12 cellular contexts compared by ENCODE assay signal in the genomic region with DNA sequence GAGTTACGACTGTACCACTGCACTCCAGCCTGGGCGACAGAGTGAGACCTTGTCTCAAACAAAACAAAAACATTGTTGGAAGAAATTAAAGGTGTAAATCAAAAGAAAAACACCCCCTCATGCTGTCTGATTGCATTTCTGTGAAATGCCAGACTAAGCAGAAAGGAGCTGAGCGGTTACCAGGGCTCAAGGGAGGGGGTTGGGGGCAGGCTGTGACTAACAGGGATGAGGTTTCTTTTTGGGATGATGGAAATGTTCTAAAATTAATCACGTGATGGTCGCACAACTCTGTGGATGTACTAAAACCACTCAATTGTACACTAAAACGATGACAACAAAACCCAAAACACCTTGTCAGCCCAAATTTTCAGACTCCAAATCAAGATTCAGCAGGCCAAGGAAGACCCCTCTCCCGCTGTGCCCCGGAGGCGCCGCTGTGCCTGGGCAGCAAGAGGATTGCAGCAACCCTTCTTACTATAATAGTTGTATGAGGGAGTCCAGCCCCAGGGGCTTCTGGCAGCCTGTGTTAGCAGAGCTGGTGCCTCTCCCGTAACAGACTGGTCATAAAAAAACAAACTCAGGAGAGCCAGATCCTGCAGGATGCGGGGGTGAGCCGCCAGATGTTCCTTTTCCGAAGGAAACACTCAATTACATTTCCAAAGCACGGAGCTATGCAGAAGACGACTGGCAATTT. TPM values are rescaled to one million over a fixed set of nuclear protein-coding genes. Genes with fewer than 3 reads are reported as not detected.
DNase-seq lines count a peak whose midpoint lies in the region; ATAC-seq and TF ChIP-seq lines count a peak whose summit lies in the region.
"Had no signal": no experiment of that assay in that cellular context is flagged by ENCODE, and none has a peak within 500 bp of the region (broad histone marks: within the 10 kb centered on the region; RNA-seq: fewer than 3 reads in every experiment).

No MANE protein-coding gene starts in this region.

- peak; percentile 45 for ATAC-seq in Right ventricle myocardium superior (ENCODE audit: poor library complexity)
- no peak for ATAC-seq in GM21515 (IDR thresholded peaks at IDR 0.05; ENCODE audit: unreplicated experiment)
- no peak for ATAC-seq in right lobe of liver

- 55% methylated on average over 10 of the region's 16 CpGs for WGBS in right lobe of liver (ENCODE audit: insufficient coverage, low coverage, low lambda C conversion rate, missing lambda C conversion rate)
- no CpG with 5 or more reads among the region's 16 CpGs for WGBS in neuronal stem cell (ENCODE audit: extremely low coverage in 2 of 2, insufficient read length in 2 of 2, insufficient replicate concordance in 1 of 2), 2 donors

- no peak overlapping the region for H2AK5ac ChIP-seq in neuronal stem cell (ENCODE audit: low read depth, low read length)

- H3K79me1 ChIP-seq in neuronal stem cell (ENCODE audit: low read depth, low read length) = peaks cover 10% of the 10 kb centered on the region

- no peak overlapping the region for H2BK15ac ChIP-seq in neuronal stem cell (ENCODE audit: low read length)

- H3K4me3 ChIP-seq in rectal smooth muscle tissue (ENCODE audit: low read length) (no peak overlapping the region), right lobe of liver (no peak overlapping the region), neuronal stem cell (ENCODE audit: low read length in 2 of 2) (no peak overlapping the region)

- H3K4me2 ChIP-seq in neuronal stem cell (ENCODE audit: insufficient read depth, low read length, poor library complexity, severe bottlenecking) = no peak overlapping the region
- H3K4me2 ChIP-seq: KMS-11 had no signal

- no peak overlapping the region for H3K4ac ChIP-seq in neuronal stem cell (ENCODE audit: low read length)

- H2BK5ac ChIP-seq in neuronal stem cell (ENCODE audit: low read length) = no peak overlapping the region

- H3K4me1 ChIP-seq in rectal smooth muscle tissue (ENCODE audit: control insufficient read depth, insufficient read depth, low read length) (peaks cover 22% of the 10 kb centered on the region), right lobe of liver (peaks cover 0 to 28% (median 14%) of the 10 kb centered on the region in 4 donors), neuronal stem cell (ENCODE audit: control insufficient read depth in 2 of 2, insufficient read depth in 1 of 2, low read depth in 1 of 2, low read length in 2 of 2) (no peaks in the 10 kb centered on the region)

- H3K9me3 ChIP-seq in right lobe of liver = no peaks in the 10 kb centered on the region
- peaks cover 0 to 2% of the 10 kb centered on the region in 2 donors for H3K9me3 ChIP-seq in neuronal stem cell (replicated peaks in 1 of 2; ENCODE audit: control insufficient read depth in 2 of 2, insufficient read depth in 1 of 2, low read depth in 1 of 2, low read length in 2 of 2)

- intact Hi-C loops in Right ventricle myocardium superior (cut with DNase I) (no loop called here), right lobe of liver (cut with DNase I) (no loop called here)

- H3K36me3 ChIP-seq in rectal smooth muscle tissue (ENCODE audit: control insufficient read depth, insufficient read depth, low read length) = peaks cover 13% of the 10 kb centered on the region
- peaks cover 0 to 28% (median 4%) of the 10 kb centered on the region in 4 donors for H3K36me3 ChIP-seq in right lobe of liver
- peaks cover 26 to 98% of the 10 kb centered on the region in 2 donors for H3K36me3 ChIP-seq in neuronal stem cell (replicated peaks in 1 of 2; ENCODE audit: control insufficient read depth in 2 of 2, insufficient read depth in 2 of 2, low read length in 2 of 2)

- no peak overlapping the region for H3K14ac ChIP-seq in neuronal stem cell (ENCODE audit: low read length)

- H3K9ac ChIP-seq in rectal smooth muscle tissue (ENCODE audit: low read length) (no peak overlapping the region), neuronal stem cell (ENCODE audit: low read depth, low read length, poor library complexity) (no peak overlapping the region)
- H3K9ac ChIP-seq: KMS-11 had no signal

- no peak overlapping the region for H3K18ac ChIP-seq in neuronal stem cell (ENCODE audit: low read length)

- no peak overlapping the region for H4K91ac ChIP-seq in neuronal stem cell (ENCODE audit: low read depth, low read length, poor library complexity)

- H2BK12ac ChIP-seq in neuronal stem cell (ENCODE audit: low read length) = no peak overlapping the region

- no peaks in the 10 kb centered on the region for H3K27me3 ChIP-seq in rectal smooth muscle tissue (ENCODE audit: control insufficient read depth, insufficient read depth, low read length)
- H3K27me3 ChIP-seq in right lobe of liver = no peaks in the 10 kb centered on the region
- H3K27me3 ChIP-seq in neuronal stem cell (ENCODE audit: control insufficient read depth in 3 of 3, insufficient read depth in 3 of 3, low read depth in 1 of 3, low read length in 3 of 3) = no peaks in the 10 kb centered on the region

- H4K8ac ChIP-seq in neuronal stem cell (ENCODE audit: low read depth, low read length) = no peak overlapping the region

- TF ChIP-seq CTCF in right lobe of liver (IDR thresholded peaks at IDR 0.05) = no peak

- no peak overlapping the region for H3K23ac ChIP-seq in neuronal stem cell (ENCODE audit: low read depth, low read length, poor library complexity)

- TF ChIP-seq POLR2A in right lobe of liver (IDR thresholded peaks at IDR 0.05) = no peak

- no peak overlapping the region for H2BK120ac ChIP-seq in neuronal stem cell (ENCODE audit: low read depth, low read length)

- H2AFZ ChIP-seq in neuronal stem cell (ENCODE audit: low read length) = no peak overlapping the region

- H3K27ac ChIP-seq in rectal smooth muscle tissue (ENCODE audit: low read depth, low read length) (peak overlapping the region; percentile 66), right lobe of liver (no peak overlapping the region), neuronal stem cell (replicated peaks; ENCODE audit: low read length) (no peak overlapping the region)
- H3K27ac ChIP-seq: KMS-11 had no signal

- DNase-seq in DMS 273 treated with DMSO at 0.1 percent for 48 hours (lab: John Stamatoyannopoulos, UW) = peak; percentile 77
- DNase-seq in amniotic epithelial cell (ENCODE audit: low read depth) = peak; percentile 59
- no peak for DNase-seq in Right ventricle myocardium superior
- DNase-seq in right lobe of liver = no peak
- DNase-seq in neuronal stem cell (ENCODE audit: low spot score) = no peak
- DNase-seq in globus pallidus (ENCODE audit: low spot score) = no peak
- DNase-seq: DMS53; effector CD4-positive, alpha-beta T cell; NCI-H510A had no signal

RNA-seq across cellular contexts. Expression of a gene that starts 20.9 kb away (rescaled TPM):
- total RNA-seq in Right ventricle myocardium superior = 3.4 TPM
- 1 to 10 TPM; 1.1 to 7.9 (median 5.0) TPM for total RNA-seq in right lobe of liver
- polyA plus RNA-seq in neuronal stem cell (2013, experiment 1 of 2) = 3.0 TPM
- 3.0 TPM for polyA plus RNA-seq in neuronal stem cell (2013, experiment 2 of 2)

RNA-seq across cellular contexts. Expression of a gene that starts 30.3 kb away (rescaled TPM):
- total RNA-seq in Right ventricle myocardium superior (2.1 TPM), right lobe of liver (1 to 10 TPM; 1.7 to 3.9 (median 2.8) TPM)
- 2.7 TPM for polyA plus RNA-seq in neuronal stem cell (2013, experiment 1 of 2)
- polyA plus RNA-seq in neuronal stem cell (2013, experiment 2 of 2) = 2.4 TPM

RNA-seq across cellular contexts. Expression of a gene that starts 31.3 kb away (rescaled TPM):
- 606 TPM for total RNA-seq in Right ventricle myocardium superior
- 100 to 1,000 TPM; 108 to 161 (median 157) TPM for total RNA-seq in right lobe of liver
- polyA plus RNA-seq in neuronal stem cell (2013, experiment 1 of 2) = 244 TPM
- polyA plus RNA-seq in neuronal stem cell (2013, experiment 2 of 2) = 235 TPM

RNA-seq across cellular contexts. Expression of a gene that starts 43.0 kb away (rescaled TPM):
- 57.4 TPM for total RNA-seq in Right ventricle myocardium superior
- total RNA-seq in right lobe of liver = 10 to 100 TPM; 21.7 to 49.5 (median 24.5) TPM
- polyA plus RNA-seq in neuronal stem cell (2013, experiment 1 of 2) = 112 TPM
- polyA plus RNA-seq in neuronal stem cell (2013, experiment 2 of 2) = 111 TPM

Comparison
In these comparisons a context has a peak if more than half of its experiments do, and no peak if none do; other contexts are left out.
1. DNase-seq: peak in DMS 273 treated with DMSO at 0.1 percent for 48 hours (single experiment) and amniotic epithelial cell (single experiment); none in Right ventricle myocardium superior (single experiment), right lobe of liver (0 of 3), neuronal stem cell (single experiment) and globus pallidus (single experiment).